Comparison of ENCODE assay signal across 33 cellular contexts in genomic region chr4:10659251-10659650, GRCh38. TPM values are rescaled to one million over a fixed set of nuclear protein-coding genes. Genes with fewer than 3 reads are reported as not detected.
"Had no signal": no experiment of that assay in that cellular context is flagged by ENCODE, and none has a peak within 500 bp of the region (broad histone marks: within the 10 kb centered on the region; RNA-seq: fewer than 3 reads in every experiment).

No MANE protein-coding gene starts in this region.

- H3K27me3 Mint-ChIP-seq: naive B cell; progenitor cell of endocrine pancreas; stimulated activated memory B cell treated with anti-CD40 and anti-IgM and Interleukin-4, amounts not matched to agents 10 μg/mL and 1 μg/mL and 100 μg/mL, for 72 hours; stimulated activated naive CD8-positive, alpha-beta T cell treated with anti-CD3 and anti-CD28 coated beads, Interleukin-15, amount 100 ng/mL, for 72 hours; type B pancreatic cell had no signal

- H3K4me3 Mint-ChIP-seq: immature natural killer cell; naive B cell; natural killer cell; nephron progenitor cell; stimulated activated memory B cell treated with anti-CD40 and anti-IgM and Interleukin-4, amounts not matched to agents 10 μg/mL and 1 μg/mL and 100 μg/mL, for 72 hours; stimulated activated naive CD8-positive, alpha-beta T cell treated with anti-CD3 and anti-CD28 coated beads, Interleukin-15, amount 100 ng/mL, for 72 hours; type B pancreatic cell had no signal

- DNase-seq: hypothalamus; immature natural killer cell; kidney; left colon; left lung; lower lobe of right lung; mammary epithelial cell; mesenchymal stem cell; naive B cell; natural killer cell; nephron progenitor cell; ovary; right lobe of liver; stimulated activated CD4-positive, alpha-beta T cell treated with anti-CD3 and anti-CD28 coated beads, Interleukin-1b, Interleukin-23, amount 100 ng/mL, for 48 hours; stimulated activated CD4-positive, alpha-beta T cell treated with anti-CD3 and anti-CD28 coated beads, Interleukin-2, amount 100 ng/mL, for 48 hours; stimulated activated CD4-positive, alpha-beta T cell treated with anti-CD3 and anti-CD28 coated beads, Interleukin-4, amount 100 ng/mL, for 4 hours; stimulated activated CD8-positive, alpha-beta memory T cell treated with anti-CD3 and anti-CD28 coated beads, Interleukin-4, amount 100 ng/mL, for 48 hours; stimulated activated naive CD4-positive, alpha-beta T cell treated with Interleukin-2 at 50 U/mL for 16 hours; stimulated activated naive CD8-positive, alpha-beta T cell treated with anti-CD3 and anti-CD28 coated beads, Interleukin-15, amount 100 ng/mL, for 72 hours; substantia nigra had no signal

- H3K36me3 ChIP-seq: left lung, lower lobe of right lung, ovary, right atrium auricular region, right lobe of liver, tibial nerve, vagina had no signal

- H3K4me3 ChIP-seq: left lung, lower lobe of right lung, ovary, right atrium auricular region, right lobe of liver, smooth muscle cell, tibial nerve, vagina had no signal

- H3K9me3 ChIP-seq: left lung, lower lobe of right lung, ovary, right atrium auricular region, right lobe of liver, tibial nerve, vagina had no signal

- H3K9me3 Mint-ChIP-seq: immature natural killer cell, naive B cell, natural killer cell, nephron progenitor cell had no signal

- H3K36me3 Mint-ChIP-seq: immature natural killer cell, naive B cell, natural killer cell, type B pancreatic cell had no signal

- H3K27ac ChIP-seq: left lung, lower lobe of right lung, ovary, right atrium auricular region, right lobe of liver, tibial nerve, vagina had no signal

- H3K27me3 ChIP-seq: left lung, ovary, right atrium auricular region, tibial nerve, vagina had no signal

- H3K27ac Mint-ChIP-seq: immature natural killer cell; naive B cell; natural killer cell; progenitor cell of endocrine pancreas; stimulated activated memory B cell treated with anti-CD40 and anti-IgM and Interleukin-4, amounts not matched to agents 10 μg/mL and 1 μg/mL and 100 μg/mL, for 72 hours; stimulated activated naive CD8-positive, alpha-beta T cell treated with anti-CD3 and anti-CD28 coated beads, Interleukin-15, amount 100 ng/mL, for 72 hours; type B pancreatic cell had no signal

- FAIRE-seq: islet of Langerhans, kidney had no signal

- H3K4me1 ChIP-seq: left lung, lower lobe of right lung, right atrium auricular region, right lobe of liver, tibial nerve had no signal

- H3K4me2 ChIP-seq: smooth muscle cell had no signal

- ATAC-seq: left colon; left lung; lower lobe of right lung; natural killer cell; right lobe of liver; stimulated activated memory B cell treated with anti-CD40 and anti-IgM and Interleukin-4, amounts not matched to agents 10 μg/mL and 1 μg/mL and 100 μg/mL, for 72 hours; stimulated activated naive CD8-positive, alpha-beta T cell treated with anti-CD3 and anti-CD28 coated beads, Interleukin-15, amount 100 ng/mL, for 72 hours had no signal

RNA-seq across cellular contexts. Expression of gene CLNK, which starts 25.3 kb away (rescaled TPM):
- total RNA-seq: mammary epithelial cell, omental fat pad, progenitor cell of endocrine pancreas, pulmonary artery endothelial cell, renal cortical epithelial cell, right atrium auricular region, right lobe of liver, skeletal muscle tissue, smooth muscle cell, temporal lobe, tibial nerve, vagina had no signal
- polyA plus RNA-seq: mammary epithelial cell, smooth muscle cell had no signal
